ENCODE assay signal across 29 cellular contexts in genomic region chr3:9812870-9813483, GRCh38.
"Had no signal": no experiment of that assay in that cellular context is flagged by ENCODE, and none has a peak within 500 bp of the region (broad histone marks: within the 10 kb centered on the region; RNA-seq: fewer than 3 reads in every experiment).

No MANE protein-coding gene starts in this region.

- H3K9me3 Mint-ChIP-seq: activated B cell treated with CpG ODN at 0.5 μM for 24 hours; activated naive CD4-positive, alpha-beta T cell treated with anti-CD3 and anti-CD28 coated beads, Interleukin-2, amount 10 ng/mL, durations not matched to agents 7 days and 5 days; activated naive CD8-positive, alpha-beta T cell treated with anti-CD3 and anti-CD28 coated beads, Interleukin-2, amount 10 ng/mL, durations not matched to agents 7 days and 5 days; activated T-helper 1 cell treated with anti-CD3 and anti-CD28 coated beads, Interleukin-12 subunit alpha, Interleukin-12 subunit beta, Interleukin-2, Interleukin-4 antibody, amounts not matched to agents 30 ng/mL and 10 ng/mL and 1 ng/mL, durations not matched to agents 14 hours and 24 hours and 36 hours; brain had no signal

- H3K36me3 ChIP-seq: cardiac muscle cell, gastrocnemius medialis, pancreas, prostate gland had no signal

- H3K27me3 ChIP-seq: ascending aorta, cardiac muscle cell, dorsolateral prefrontal cortex, gastrocnemius medialis, pancreas, suprapubic skin, tibial artery had no signal

- FAIRE-seq: keratinocyte, pancreas had no signal

- H3K4me3 Mint-ChIP-seq: activated B cell treated with CpG ODN at 0.5 μM for 24 hours; activated naive CD4-positive, alpha-beta T cell treated with anti-CD3 and anti-CD28 coated beads, Interleukin-2, amount 10 ng/mL, durations not matched to agents 7 days and 5 days; activated naive CD8-positive, alpha-beta T cell treated with anti-CD3 and anti-CD28 coated beads, Interleukin-2, amount 10 ng/mL, durations not matched to agents 7 days and 5 days; activated T-helper 1 cell treated with anti-CD3 and anti-CD28 coated beads, Interleukin-12 subunit alpha, Interleukin-12 subunit beta, Interleukin-2, Interleukin-4 antibody, amounts not matched to agents 30 ng/mL and 10 ng/mL and 1 ng/mL, durations not matched to agents 14 hours and 24 hours and 36 hours; brain had no signal

- H3K27ac Mint-ChIP-seq: activated B cell treated with CpG ODN at 0.5 μM for 24 hours; activated naive CD4-positive, alpha-beta T cell treated with anti-CD3 and anti-CD28 coated beads, Interleukin-2, amount 10 ng/mL, durations not matched to agents 7 days and 5 days; activated naive CD8-positive, alpha-beta T cell treated with anti-CD3 and anti-CD28 coated beads, Interleukin-2, amount 10 ng/mL, durations not matched to agents 7 days and 5 days; activated T-helper 1 cell treated with anti-CD3 and anti-CD28 coated beads, Interleukin-12 subunit alpha, Interleukin-12 subunit beta, Interleukin-2, Interleukin-4 antibody, amounts not matched to agents 30 ng/mL and 10 ng/mL and 1 ng/mL, durations not matched to agents 14 hours and 24 hours and 36 hours; brain had no signal

- ATAC-seq: gastrocnemius medialis, left cardiac atrium, left ventricle myocardium superior, pancreas, sciatic nerve had no signal

- H3K27me3 Mint-ChIP-seq: activated B cell treated with CpG ODN at 0.5 μM for 24 hours; activated naive CD4-positive, alpha-beta T cell treated with anti-CD3 and anti-CD28 coated beads, Interleukin-2, amount 10 ng/mL, durations not matched to agents 7 days and 5 days; activated naive CD8-positive, alpha-beta T cell treated with anti-CD3 and anti-CD28 coated beads, Interleukin-2, amount 10 ng/mL, durations not matched to agents 7 days and 5 days; brain had no signal

- H3K27ac ChIP-seq: ascending aorta, cardiac muscle cell, coronary artery, dorsolateral prefrontal cortex, gastrocnemius medialis, pancreas, prostate gland, skin epidermis, suprapubic skin, tibial artery had no signal

- H3K4me3 ChIP-seq: ascending aorta, cardiac muscle cell, coronary artery, dorsolateral prefrontal cortex, gastrocnemius medialis, pancreas, prostate gland, skin epidermis, suprapubic skin, tibial artery had no signal

- DNase-seq: activated B cell treated with CpG ODN at 0.5 μM for 24 hours; activated CD4-positive, alpha-beta T cell treated with anti-CD3 and anti-CD28 coated beads, Interleukin-2, amount 50 U/mL, for 4 hours; activated gamma-delta T cell; activated naive CD4-positive, alpha-beta T cell treated with anti-CD3 and anti-CD28 coated beads, Interleukin-2, amount 10 ng/mL, durations not matched to agents 7 days and 5 days; activated naive CD8-positive, alpha-beta T cell treated with anti-CD3 and anti-CD28 coated beads, Interleukin-2, amount 10 ng/mL, durations not matched to agents 7 days and 5 days; activated T-cell treated with anti-CD3 and anti-CD28 coated beads for 4 hours; dorsolateral prefrontal cortex; effector memory CD4-positive, alpha-beta T cell; gastrocnemius medialis; hippocampal formation; left cardiac atrium; left ventricle myocardium superior; nucleus accumbens; pancreas; retina; stimulated activated CD4-positive, alpha-beta T cell treated with anti-CD3 and anti-CD28 coated beads, Interleukin-1b, Interleukin-23, amount 100 ng/mL, for 48 hours; stimulated activated naive CD4-positive, alpha-beta T cell; SW 1271; tibial artery had no signal

- H3K9me3 ChIP-seq: ascending aorta, gastrocnemius medialis, pancreas, prostate gland, suprapubic skin, tibial artery had no signal

- H3K4me1 ChIP-seq: prostate gland had no signal
